In genomic region chr2:240455227-240455718, GRCh38 we compare ENCODE assay signal across 1 cellular context.
A peak's percentile ranks its signal among the peaks of the same experiment; 100 is the strongest.
TF ChIP-seq lines count a peak whose summit lies in the region.

No MANE protein-coding gene starts in this region.

TF ChIP-seq in HepG2, 621 proteins besides CTCF, POLR2A, EP300 and RAD21 (continued from another document and continues in another):
- TF ChIP-seq ZNF770 (CRISPR knock-in tag; IDR thresholded peaks at IDR 0.05), result no peak
- TF ChIP-seq NFIB (CRISPR knock-in tag; IDR thresholded peaks at IDR 0.05; ENCODE audit: borderline replicate concordance), result no peak
- no peak for TF ChIP-seq ZHX1 (CRISPR knock-in tag; IDR thresholded peaks at IDR 0.05; ENCODE audit: low read depth)
- TF ChIP-seq PRPF4 (IDR thresholded peaks at IDR 0.05; ENCODE audit: low read depth, low read length, poor library complexity, severe bottlenecking), result no peak
- no peak for TF ChIP-seq PHF5A (CRISPR knock-in tag; IDR thresholded peaks at IDR 0.05; ENCODE audit: low read depth, unreplicated experiment)
- peak; percentile 48 for TF ChIP-seq RARA (CRISPR knock-in tag; IDR thresholded peaks at IDR 0.05)
- no peak for TF ChIP-seq HMGA1 (CRISPR knock-in tag; conservative IDR thresholded peaks at IDR 0.05)
- peak; percentile 64 for TF ChIP-seq ETV5 (CRISPR knock-in tag; IDR thresholded peaks at IDR 0.05; ENCODE audit: borderline replicate concordance)
- TF ChIP-seq NR2C2 (CRISPR knock-in tag; IDR thresholded peaks at IDR 0.05; ENCODE audit: borderline replicate concordance), result peak; percentile 36
- TF ChIP-seq GTF3A (CRISPR knock-in tag; conservative IDR thresholded peaks at IDR 0.05), result no peak
- no peak for TF ChIP-seq E2F2 (CRISPR knock-in tag; IDR thresholded peaks at IDR 0.05; ENCODE audit: borderline replicate concordance)
- no peak for TF ChIP-seq ARHGAP35 (CRISPR knock-in tag; IDR thresholded peaks at IDR 0.05; ENCODE audit: borderline replicate concordance)
- no peak for TF ChIP-seq SAFB2 (CRISPR knock-in tag; IDR thresholded peaks at IDR 0.05; ENCODE audit: borderline replicate concordance, low read depth)
- TF ChIP-seq TEAD3 (CRISPR knock-in tag; optimal IDR thresholded peaks at IDR 0.05; ENCODE audit: borderline replicate concordance), result no peak
- no peak for TF ChIP-seq ZSCAN21 (CRISPR knock-in tag; IDR thresholded peaks at IDR 0.05; ENCODE audit: borderline replicate concordance)
- TF ChIP-seq AHR (CRISPR knock-in tag; IDR thresholded peaks at IDR 0.05), result no peak
- TF ChIP-seq POGK (CRISPR knock-in tag; conservative IDR thresholded peaks at IDR 0.05), result 0 out of 2 replicates have a peak, but pooled peaks have one; percentile 11
- TF ChIP-seq ZBTB26 (CRISPR knock-in tag; IDR thresholded peaks at IDR 0.05; ENCODE audit: borderline replicate concordance), result no peak
- TF ChIP-seq NPAS2 (CRISPR knock-in tag; IDR thresholded peaks at IDR 0.05; ENCODE audit: borderline replicate concordance), result no peak
- TF ChIP-seq HMGXB4 (CRISPR knock-in tag; IDR thresholded peaks at IDR 0.05; ENCODE audit: borderline replicate concordance in 1 of 2, low read depth in 1 of 2), result no peak
- no peak for TF ChIP-seq ZNF503 (CRISPR knock-in tag; IDR thresholded peaks at IDR 0.05)
- peak; percentile 51; the same call in 1 of the 2 replicates for TF ChIP-seq RXRB (CRISPR knock-in tag; IDR thresholded peaks at IDR 0.05; ENCODE audit: borderline replicate concordance)
- TF ChIP-seq KDM2A (CRISPR knock-in tag; IDR thresholded peaks at IDR 0.05; ENCODE audit: borderline replicate concordance, low read depth), result no peak
- TF ChIP-seq HDAC2 (CRISPR knock-in tag; IDR thresholded peaks at IDR 0.05), result no peak
- peak; percentile 33 for TF ChIP-seq SRSF1 (optimal IDR thresholded peaks at IDR 0.05; ENCODE audit: low read depth, low read length)
- peak; percentile 63; the same call in 1 of the 2 replicates for TF ChIP-seq ZBTB10 (CRISPR knock-in tag; IDR thresholded peaks at IDR 0.05; ENCODE audit: borderline replicate concordance)
- TF ChIP-seq RCOR2 (CRISPR knock-in tag; IDR thresholded peaks at IDR 0.05), result no peak
- TF ChIP-seq ZKSCAN5 (CRISPR knock-in tag; IDR thresholded peaks at IDR 0.05), result no peak
- no peak for TF ChIP-seq PHF20 (CRISPR knock-in tag; IDR thresholded peaks at IDR 0.05)
- TF ChIP-seq KLF15 (CRISPR knock-in tag; IDR thresholded peaks at IDR 0.05; ENCODE audit: borderline replicate concordance), result no peak
- 0 out of 2 replicates have a peak, but pooled peaks have one; percentile 20 for TF ChIP-seq ZBTB7B (CRISPR knock-in tag; IDR thresholded peaks at IDR 0.05)
- TF ChIP-seq ZNF512B (CRISPR knock-in tag; IDR thresholded peaks at IDR 0.05; ENCODE audit: borderline replicate concordance), result no peak
- TF ChIP-seq RXRA (CRISPR knock-in tag; IDR thresholded peaks at IDR 0.05), result peak; percentile 52; the same call in 1 of the 2 replicates
- no peak for TF ChIP-seq FOXK1 (CRISPR knock-in tag; IDR thresholded peaks at IDR 0.05; ENCODE audit: borderline replicate concordance, low read depth)
- TF ChIP-seq MXD1 (CRISPR knock-in tag; IDR thresholded peaks at IDR 0.05), result peak; percentile 26; the same call in 1 of the 2 replicates
- TF ChIP-seq ZNF331 (CRISPR knock-in tag; IDR thresholded peaks at IDR 0.05), result no peak
- no peak for TF ChIP-seq ZFP62 (CRISPR knock-in tag; IDR thresholded peaks at IDR 0.05)
- no peak for TF ChIP-seq TMF1 (CRISPR knock-in tag; IDR thresholded peaks at IDR 0.05; ENCODE audit: low read depth)
- TF ChIP-seq YY1 (IDR thresholded peaks at IDR 0.05; ENCODE audit: insufficient read depth, insufficient replicate concordance, low read depth, low read length), result no peak
- TF ChIP-seq REXO4 (CRISPR knock-in tag; IDR thresholded peaks at IDR 0.05; ENCODE audit: borderline replicate concordance), result no peak
